Comparison of ENCODE assay signal across 1 cellular context in genomic region chr1:81432089-81432488, GRCh38.
TF ChIP-seq lines count a peak whose summit lies in the region.

No MANE protein-coding gene starts in this region.

TF ChIP-seq in GM23338, 12 proteins besides CTCF, POLR2A, EP300 and RAD21 (continued from another document):
- TF ChIP-seq ZNF462 (CRISPR knock-in tag; IDR thresholded peaks at IDR 0.05) (no peak), REST (IDR thresholded peaks at IDR 0.05; ENCODE audit: unreplicated experiment) (no peak), EZH2phosphoT487 (IDR thresholded peaks at IDR 0.05; ENCODE audit: unreplicated experiment) (no peak), JUNB (IDR thresholded peaks at IDR 0.05; ENCODE audit: unreplicated experiment) (no peak), NANOG (IDR thresholded peaks at IDR 0.05; ENCODE audit: borderline replicate concordance) (no peak), EZH2 (IDR thresholded peaks at IDR 0.05; ENCODE audit: low read depth, unreplicated experiment) (no peak), CREB1 (CRISPR knock-in tag; IDR thresholded peaks at IDR 0.05; ENCODE audit: low read depth) (no peak), STAT1 (IDR thresholded peaks at IDR 0.05; ENCODE audit: unreplicated experiment) (no peak), POLR2AphosphoS5 (IDR thresholded peaks at IDR 0.05; ENCODE audit: low read depth) (no peak)
- TF ChIP-seq, protein P1, sequence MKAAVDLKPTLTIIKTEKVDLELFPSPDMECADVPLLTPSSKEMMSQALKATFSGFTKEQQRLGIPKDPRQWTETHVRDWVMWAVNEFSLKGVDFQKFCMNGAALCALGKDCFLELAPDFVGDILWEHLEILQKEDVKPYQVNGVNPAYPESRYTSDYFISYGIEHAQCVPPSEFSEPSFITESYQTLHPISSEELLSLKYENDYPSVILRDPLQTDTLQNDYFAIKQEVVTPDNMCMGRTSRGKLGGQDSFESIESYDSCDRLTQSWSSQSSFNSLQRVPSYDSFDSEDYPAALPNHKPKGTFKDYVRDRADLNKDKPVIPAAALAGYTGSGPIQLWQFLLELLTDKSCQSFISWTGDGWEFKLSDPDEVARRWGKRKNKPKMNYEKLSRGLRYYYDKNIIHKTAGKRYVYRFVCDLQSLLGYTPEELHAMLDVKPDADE (IDR thresholded peaks at IDR 0.05): no peak
